Comparison of ENCODE assay signal across 1 cellular context in the genomic region with DNA sequence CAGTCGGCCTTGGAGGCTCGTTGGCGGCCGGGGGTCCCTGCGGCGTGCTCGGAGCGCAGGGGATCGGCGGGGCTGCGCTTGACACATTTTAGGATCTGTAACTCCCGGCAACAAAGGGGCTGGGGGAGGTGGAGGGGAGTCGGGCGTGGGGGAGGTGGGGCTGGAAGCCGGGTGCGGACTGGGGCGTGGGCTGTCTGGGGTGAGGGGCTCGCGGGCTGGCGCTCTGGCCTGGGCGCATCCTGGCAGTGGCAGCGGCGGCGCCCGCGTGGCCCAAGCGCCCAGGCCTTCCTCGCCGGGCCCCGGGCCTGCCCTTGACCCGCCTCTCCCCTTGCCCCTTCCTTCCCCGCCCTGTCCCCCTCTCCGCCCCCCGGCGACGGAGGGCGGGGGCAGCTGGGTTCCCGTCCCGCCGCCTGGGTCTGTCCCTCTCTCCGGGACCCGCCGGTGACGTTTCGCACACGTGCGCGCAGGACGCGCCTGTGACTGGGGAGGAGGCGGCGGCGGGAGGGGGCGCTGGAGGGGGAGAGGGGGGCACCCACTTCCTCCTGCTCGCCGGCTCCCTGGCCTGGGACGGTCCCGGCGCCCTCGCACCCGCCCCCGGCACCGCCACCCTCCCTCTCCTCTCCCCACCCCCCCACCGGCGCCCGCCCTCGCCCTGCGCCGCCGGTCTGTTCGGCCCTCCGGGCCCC.
TF ChIP-seq lines count a peak whose summit lies in the region.

No MANE protein-coding gene starts in this region.

TF ChIP-seq in K562, 482 proteins besides CTCF, POLR2A, EP300 and RAD21 (continued from another document and continues in another):
- TF ChIP-seq, protein P1, sequence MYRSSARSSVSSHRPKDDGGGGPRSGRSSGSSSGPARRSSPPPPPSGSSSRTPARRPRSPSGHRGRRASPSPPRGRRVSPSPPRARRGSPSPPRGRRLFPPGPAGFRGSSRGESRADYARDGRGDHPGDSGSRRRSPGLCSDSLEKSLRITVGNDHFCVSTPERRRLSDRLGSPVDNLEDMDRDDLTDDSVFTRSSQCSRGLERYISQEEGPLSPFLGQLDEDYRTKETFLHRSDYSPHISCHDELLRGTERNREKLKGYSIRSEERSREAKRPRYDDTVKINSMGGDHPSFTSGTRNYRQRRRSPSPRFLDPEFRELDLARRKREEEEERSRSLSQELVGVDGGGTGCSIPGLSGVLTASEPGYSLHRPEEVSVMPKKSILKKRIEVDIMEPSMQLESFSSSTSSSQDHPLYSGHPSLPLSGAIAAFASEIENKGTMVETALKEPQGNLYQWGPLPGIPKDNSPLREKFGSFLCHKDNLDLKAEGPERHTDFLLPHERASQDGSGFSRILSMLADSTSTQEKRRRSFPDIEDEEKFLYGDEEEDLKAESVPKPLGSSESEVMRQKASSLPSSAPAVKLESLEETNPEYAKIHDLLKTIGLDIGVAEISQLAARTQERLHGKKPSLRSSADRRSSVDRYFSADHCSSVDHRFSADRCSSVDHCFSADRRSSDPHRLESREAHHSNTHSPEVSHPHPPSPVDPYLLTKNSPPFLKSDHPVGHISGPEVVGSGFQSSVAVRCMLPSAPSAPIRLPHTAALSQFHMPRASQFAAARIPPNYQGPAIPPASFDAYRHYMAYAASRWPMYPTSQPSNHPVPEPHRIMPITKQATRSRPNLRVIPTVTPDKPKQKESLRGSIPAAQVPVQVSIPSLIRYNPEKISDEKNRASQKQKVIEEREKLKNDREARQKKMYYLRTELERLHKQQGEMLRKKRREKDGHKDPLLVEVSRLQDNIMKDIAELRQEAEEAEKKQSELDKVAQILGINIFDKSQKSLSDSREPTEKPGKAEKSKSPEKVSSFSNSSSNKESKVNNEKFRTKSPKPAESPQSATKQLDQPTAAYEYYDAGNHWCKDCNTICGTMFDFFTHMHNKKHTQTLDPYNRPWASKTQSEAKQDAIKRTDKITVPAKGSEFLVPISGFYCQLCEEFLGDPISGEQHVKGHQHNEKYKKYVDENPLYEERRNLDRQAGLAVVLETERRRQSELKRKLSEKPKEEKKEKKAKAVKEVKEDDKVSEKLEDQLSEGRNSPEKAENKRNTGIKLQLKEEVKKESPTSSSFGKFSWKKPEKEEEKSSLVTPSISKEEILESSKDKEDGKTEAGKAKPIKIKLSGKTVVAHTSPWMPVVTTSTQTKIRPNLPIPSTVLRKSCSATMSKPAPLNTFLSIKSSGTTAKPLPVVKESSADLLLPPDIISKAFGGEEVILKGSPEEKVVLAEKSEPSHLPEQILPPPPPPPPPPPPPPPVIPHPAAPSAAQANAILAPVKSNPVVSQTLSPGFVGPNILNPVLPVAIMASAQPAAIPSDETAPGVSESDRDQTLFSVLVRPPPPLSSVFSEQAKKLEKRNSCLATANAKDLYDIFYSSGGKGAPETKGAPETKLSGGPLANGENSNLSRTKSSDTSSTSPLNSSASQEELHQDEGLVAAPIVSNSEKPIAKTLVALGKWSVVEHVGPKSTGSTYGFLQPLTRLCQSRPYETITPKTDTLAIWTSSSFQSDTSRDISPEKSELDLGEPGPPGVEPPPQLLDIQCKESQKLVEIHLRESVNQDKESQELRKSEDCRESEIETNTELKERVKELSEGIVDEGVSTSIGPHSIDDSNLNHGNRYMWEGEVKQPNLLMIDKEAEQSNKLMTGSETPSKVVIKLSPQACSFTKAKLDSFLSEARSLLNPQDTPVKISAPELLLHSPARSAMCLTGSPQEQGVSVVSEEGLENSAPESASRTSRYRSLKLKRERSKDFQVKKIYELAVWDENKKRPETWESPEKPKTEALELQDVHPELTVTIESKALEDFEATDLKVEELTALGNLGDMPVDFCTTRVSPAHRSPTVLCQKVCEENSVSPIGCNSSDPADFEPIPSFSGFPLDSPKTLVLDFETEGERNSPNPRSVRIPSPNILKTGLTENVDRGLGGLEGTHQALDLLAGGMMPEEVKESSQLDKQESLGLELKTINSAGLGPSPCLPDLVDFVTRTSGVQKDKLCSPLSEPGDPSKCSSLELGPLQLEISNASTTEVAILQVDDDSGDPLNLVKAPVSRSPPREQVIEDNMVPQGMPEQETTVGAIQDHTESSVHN (IDR thresholded peaks at IDR 0.05; ENCODE audit: borderline replicate concordance in 1 of 2, low read depth in 1 of 2), result no peak
- TF ChIP-seq SNIP1 (IDR thresholded peaks at IDR 0.05; ENCODE audit: low read depth) (no peak), RB1 (IDR thresholded peaks at IDR 0.05; ENCODE audit: low read depth) (peak; percentile 75), LEF1 (IDR thresholded peaks at IDR 0.05) (no peak), JUND (IDR thresholded peaks at IDR 0.05; ENCODE audit: borderline replicate concordance, low read depth, low read length) (peak; percentile 66), JUND (tag; IDR thresholded peaks at IDR 0.05; ENCODE audit: borderline replicate concordance, low read depth, low read length) (no peak; the same call in 2 of the 3 replicates), ZKSCAN8 (CRISPR knock-in tag; IDR thresholded peaks at IDR 0.05) (no peak), NFE2L1 (tag; IDR thresholded peaks at IDR 0.05; ENCODE audit: borderline replicate concordance, low read depth) (no peak), NR2F6 (CRISPR knock-in tag; IDR thresholded peaks at IDR 0.05) (no peak), FOXJ2 (tag; IDR thresholded peaks at IDR 0.05) (peak; percentile 54; the same call in 1 of the 2 replicates), KLF6 (CRISPR knock-in tag; IDR thresholded peaks at IDR 0.05; ENCODE audit: borderline replicate concordance) (no peak), CHCHD3 (CRISPR knock-in tag; IDR thresholded peaks at IDR 0.05) (no peak), CREBBP (IDR thresholded peaks at IDR 0.05; ENCODE audit: low read depth, low read length) (no peak), ZFP30 (CRISPR knock-in tag; IDR thresholded peaks at IDR 0.05; ENCODE audit: borderline replicate concordance) (no peak), NCOA2 (IDR thresholded peaks at IDR 0.05; ENCODE audit: partially characterized antibody in 2 of 2) (no peak), PPARD (CRISPR knock-in tag; IDR thresholded peaks at IDR 0.05) (no peak), ZKSCAN1 (IDR thresholded peaks at IDR 0.05; ENCODE audit: low read depth, low read length) (no peak), GATA2 (CRISPR knock-in tag; IDR thresholded peaks at IDR 0.05) (no peak), PHF21A (IDR thresholded peaks at IDR 0.05; ENCODE audit: borderline replicate concordance, low read depth) (peak; percentile 91; the same call in 1 of the 2 replicates), SAFB2 (IDR thresholded peaks at IDR 0.05; ENCODE audit: borderline replicate concordance, low read depth, low read length, severe bottlenecking) (no peak), SMARCE1 (IDR thresholded peaks at IDR 0.05) (no peak), NR3C1 (CRISPR knock-in tag; IDR thresholded peaks at IDR 0.05) (no peak), TAF1 (IDR thresholded peaks at IDR 0.05; ENCODE audit: control insufficient read depth, extremely low read depth, insufficient read depth, low read length, severe bottlenecking) (no peak), NR4A1 (CRISPR knock-in tag; IDR thresholded peaks at IDR 0.05) (no peak), NR4A1 (tag; IDR thresholded peaks at IDR 0.05) (no peak), FOXJ3 (CRISPR knock-in tag; IDR thresholded peaks at IDR 0.05) (no peak), HNRNPH1 (optimal IDR thresholded peaks at IDR 0.05; ENCODE audit: low read depth, low read length) (no peak), PTBP1 (IDR thresholded peaks at IDR 0.05; ENCODE audit: low read depth, low read length) (no peak), SUPT5H (IDR thresholded peaks at IDR 0.05) (no peak; the same call in none of the 2 replicates), HNRNPL (IDR thresholded peaks at IDR 0.05; ENCODE audit: low read depth, low read length) (peak; percentile 91; the same call in 1 of the 2 replicates), CC2D1A (IDR thresholded peaks at IDR 0.05) (no peak), ELF2 (CRISPR knock-in tag; IDR thresholded peaks at IDR 0.05) (no peak), FOXK2 (conservative IDR thresholded peaks at IDR 0.05 in 1 of 2, IDR thresholded peaks at IDR 0.05 in 1 of 2; ENCODE audit: low read depth in 2 of 2) (peak in 1 of 2 experiments; percentile 64; a peak in 2 of 4 replicates), NELFE (IDR thresholded peaks at IDR 0.05; ENCODE audit: insufficient read depth, insufficient read length) (no peak), NFRKB (IDR thresholded peaks at IDR 0.05; ENCODE audit: low read depth) (no peak), XRCC4 (IDR thresholded peaks at IDR 0.05; ENCODE audit: extremely low read depth, insufficient read depth, insufficient read length) (no peak), ADNP (tag; IDR thresholded peaks at IDR 0.05) (no peak), TAF9B (IDR thresholded peaks at IDR 0.05; ENCODE audit: partially characterized antibody) (peak; percentile 17), NR1H2 (CRISPR knock-in tag; IDR thresholded peaks at IDR 0.05) (no peak), FOXA1 (IDR thresholded peaks at IDR 0.05; ENCODE audit: borderline replicate concordance) (no peak), RAD51 (IDR thresholded peaks at IDR 0.05; ENCODE audit: borderline replicate concordance, low read depth) (peak; percentile 78; the same call in 1 of the 2 replicates)
- TF ChIP-seq, protein P2, sequence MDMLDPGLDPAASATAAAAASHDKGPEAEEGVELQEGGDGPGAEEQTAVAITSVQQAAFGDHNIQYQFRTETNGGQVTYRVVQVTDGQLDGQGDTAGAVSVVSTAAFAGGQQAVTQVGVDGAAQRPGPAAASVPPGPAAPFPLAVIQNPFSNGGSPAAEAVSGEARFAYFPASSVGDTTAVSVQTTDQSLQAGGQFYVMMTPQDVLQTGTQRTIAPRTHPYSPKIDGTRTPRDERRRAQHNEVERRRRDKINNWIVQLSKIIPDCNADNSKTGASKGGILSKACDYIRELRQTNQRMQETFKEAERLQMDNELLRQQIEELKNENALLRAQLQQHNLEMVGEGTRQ (CRISPR knock-in tag; IDR thresholded peaks at IDR 0.05), result peak; percentile 93
- TF ChIP-seq, protein P3, sequence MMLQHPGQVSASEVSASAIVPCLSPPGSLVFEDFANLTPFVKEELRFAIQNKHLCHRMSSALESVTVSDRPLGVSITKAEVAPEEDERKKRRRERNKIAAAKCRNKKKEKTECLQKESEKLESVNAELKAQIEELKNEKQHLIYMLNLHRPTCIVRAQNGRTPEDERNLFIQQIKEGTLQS (IDR thresholded peaks at IDR 0.05), result no peak; the same call in none of the 2 replicates
- TF ChIP-seq, protein P3 (CRISPR knock-in tag; conservative IDR thresholded peaks at IDR 0.05), result no peak
- TF ChIP-seq, protein P4, sequence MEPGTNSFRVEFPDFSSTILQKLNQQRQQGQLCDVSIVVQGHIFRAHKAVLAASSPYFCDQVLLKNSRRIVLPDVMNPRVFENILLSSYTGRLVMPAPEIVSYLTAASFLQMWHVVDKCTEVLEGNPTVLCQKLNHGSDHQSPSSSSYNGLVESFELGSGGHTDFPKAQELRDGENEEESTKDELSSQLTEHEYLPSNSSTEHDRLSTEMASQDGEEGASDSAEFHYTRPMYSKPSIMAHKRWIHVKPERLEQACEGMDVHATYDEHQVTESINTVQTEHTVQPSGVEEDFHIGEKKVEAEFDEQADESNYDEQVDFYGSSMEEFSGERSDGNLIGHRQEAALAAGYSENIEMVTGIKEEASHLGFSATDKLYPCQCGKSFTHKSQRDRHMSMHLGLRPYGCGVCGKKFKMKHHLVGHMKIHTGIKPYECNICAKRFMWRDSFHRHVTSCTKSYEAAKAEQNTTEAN (CRISPR knock-in tag; IDR thresholded peaks at IDR 0.05), result no peak
- TF ChIP-seq, protein P5, sequence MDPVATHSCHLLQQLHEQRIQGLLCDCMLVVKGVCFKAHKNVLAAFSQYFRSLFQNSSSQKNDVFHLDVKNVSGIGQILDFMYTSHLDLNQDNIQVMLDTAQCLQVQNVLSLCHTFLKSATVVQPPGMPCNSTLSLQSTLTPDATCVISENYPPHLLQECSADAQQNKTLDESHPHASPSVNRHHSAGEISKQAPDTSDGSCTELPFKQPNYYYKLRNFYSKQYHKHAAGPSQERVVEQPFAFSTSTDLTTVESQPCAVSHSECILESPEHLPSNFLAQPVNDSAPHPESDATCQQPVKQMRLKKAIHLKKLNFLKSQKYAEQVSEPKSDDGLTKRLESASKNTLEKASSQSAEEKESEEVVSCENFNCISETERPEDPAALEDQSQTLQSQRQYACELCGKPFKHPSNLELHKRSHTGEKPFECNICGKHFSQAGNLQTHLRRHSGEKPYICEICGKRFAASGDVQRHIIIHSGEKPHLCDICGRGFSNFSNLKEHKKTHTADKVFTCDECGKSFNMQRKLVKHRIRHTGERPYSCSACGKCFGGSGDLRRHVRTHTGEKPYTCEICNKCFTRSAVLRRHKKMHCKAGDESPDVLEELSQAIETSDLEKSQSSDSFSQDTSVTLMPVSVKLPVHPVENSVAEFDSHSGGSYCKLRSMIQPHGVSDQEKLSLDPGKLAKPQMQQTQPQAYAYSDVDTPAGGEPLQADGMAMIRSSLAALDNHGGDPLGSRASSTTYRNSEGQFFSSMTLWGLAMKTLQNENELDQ (CRISPR knock-in tag; IDR thresholded peaks at IDR 0.05; ENCODE audit: borderline replicate concordance), result no peak
- TF ChIP-seq, protein P6, sequence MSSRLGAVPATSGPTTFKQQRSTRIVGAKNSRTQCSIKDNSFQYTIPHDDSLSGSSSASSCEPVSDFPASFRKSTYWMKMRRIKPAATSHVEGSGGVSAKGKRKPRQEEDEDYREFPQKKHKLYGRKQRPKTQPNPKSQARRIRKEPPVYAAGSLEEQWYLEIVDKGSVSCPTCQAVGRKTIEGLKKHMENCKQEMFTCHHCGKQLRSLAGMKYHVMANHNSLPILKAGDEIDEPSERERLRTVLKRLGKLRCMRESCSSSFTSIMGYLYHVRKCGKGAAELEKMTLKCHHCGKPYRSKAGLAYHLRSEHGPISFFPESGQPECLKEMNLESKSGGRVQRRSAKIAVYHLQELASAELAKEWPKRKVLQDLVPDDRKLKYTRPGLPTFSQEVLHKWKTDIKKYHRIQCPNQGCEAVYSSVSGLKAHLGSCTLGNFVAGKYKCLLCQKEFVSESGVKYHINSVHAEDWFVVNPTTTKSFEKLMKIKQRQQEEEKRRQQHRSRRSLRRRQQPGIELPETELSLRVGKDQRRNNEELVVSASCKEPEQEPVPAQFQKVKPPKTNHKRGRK (tag; IDR thresholded peaks at IDR 0.05), result no peak
- TF ChIP-seq, protein P7, sequence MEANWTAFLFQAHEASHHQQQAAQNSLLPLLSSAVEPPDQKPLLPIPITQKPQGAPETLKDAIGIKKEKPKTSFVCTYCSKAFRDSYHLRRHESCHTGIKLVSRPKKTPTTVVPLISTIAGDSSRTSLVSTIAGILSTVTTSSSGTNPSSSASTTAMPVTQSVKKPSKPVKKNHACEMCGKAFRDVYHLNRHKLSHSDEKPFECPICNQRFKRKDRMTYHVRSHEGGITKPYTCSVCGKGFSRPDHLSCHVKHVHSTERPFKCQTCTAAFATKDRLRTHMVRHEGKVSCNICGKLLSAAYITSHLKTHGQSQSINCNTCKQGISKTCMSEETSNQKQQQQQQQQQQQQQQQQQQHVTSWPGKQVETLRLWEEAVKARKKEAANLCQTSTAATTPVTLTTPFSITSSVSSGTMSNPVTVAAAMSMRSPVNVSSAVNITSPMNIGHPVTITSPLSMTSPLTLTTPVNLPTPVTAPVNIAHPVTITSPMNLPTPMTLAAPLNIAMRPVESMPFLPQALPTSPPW (CRISPR knock-in tag; IDR thresholded peaks at IDR 0.05), result peak; percentile 96; the same call in 1 of the 2 replicates
